ENCODE assay signal across 28 cellular contexts in the genomic region with DNA sequence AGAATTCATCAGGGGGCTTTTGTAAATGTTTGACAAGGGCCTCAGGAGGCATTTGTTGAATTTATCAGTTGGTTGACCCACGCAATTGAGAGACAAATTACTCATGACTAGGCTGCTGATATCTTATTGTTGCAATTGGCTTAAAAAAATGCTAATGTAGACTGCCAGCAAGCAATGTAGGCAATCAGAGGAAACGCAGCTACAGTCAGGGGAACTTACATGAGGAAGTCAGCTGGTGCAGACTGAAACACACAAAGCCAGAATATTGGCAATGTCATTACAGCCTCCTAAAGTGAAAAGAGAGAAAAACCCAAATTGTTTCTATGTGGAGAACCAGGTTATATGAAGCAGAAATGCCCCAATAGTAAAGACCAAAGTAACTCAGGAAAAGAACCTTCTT.
"Had no signal": no experiment of that assay in that cellular context is flagged by ENCODE, and none has a peak within 500 bp of the region (broad histone marks: within the 10 kb centered on the region; RNA-seq: fewer than 3 reads in every experiment).

No MANE protein-coding gene starts in this region.

- H3K27ac ChIP-seq: breast epithelium, pancreas, prostate gland, right atrium auricular region, suprapubic skin, tibial artery, upper lobe of right lung had no signal

- H3K4me1 ChIP-seq: breast epithelium, pancreas, prostate gland, right atrium auricular region, suprapubic skin, tibial artery, upper lobe of right lung had no signal

- H3K4me3 ChIP-seq: breast epithelium, pancreas, prostate gland, right atrium auricular region, smooth muscle cell, suprapubic skin, tibial artery, upper lobe of right lung had no signal

- H3K9me3 ChIP-seq: breast epithelium, pancreas, prostate gland, right atrium auricular region, suprapubic skin, tibial artery, upper lobe of right lung had no signal

- DNase-seq: activated CD4-positive, alpha-beta memory T cell treated with anti-CD3 and anti-CD28 coated beads, Interleukin-2, amount 10 ng/mL, durations not matched to agents 7 days and 5 days; activated CD4-positive, alpha-beta T cell treated with anti-CD3 and anti-CD28 coated beads for 1 hour; activated CD4-positive, alpha-beta T cell treated with anti-CD3 and anti-CD28 coated beads, Interleukin-2, amount 10 ng/mL, durations not matched to agents 7 days and 5 days; activated CD8-positive, alpha-beta memory T cell treated with anti-CD3 and anti-CD28 coated beads, Interleukin-2, amount 10 ng/mL, durations not matched to agents 7 days and 5 days; activated naive CD8-positive, alpha-beta T cell treated with anti-CD3 and anti-CD28 coated beads, Interleukin-2, amount 50 U/mL, for 24 hours; activated T-cell treated with anti-CD3 and anti-CD28 coated beads, Interleukin-2, amount 50 U/mL, for 48 hours; amygdala; central memory CD4-positive, alpha-beta T cell; foreskin fibroblast; left colon; mammary epithelial cell; naive B cell; nucleus accumbens; pancreas; stimulated activated CD4-positive, alpha-beta T cell treated with anti-CD3 and anti-CD28 coated beads, Interleukin-1b, Interleukin-23, amount 100 ng/mL, for 48 hours; stimulated activated CD4-positive, alpha-beta T cell treated with anti-CD3 and anti-CD28 coated beads, Interleukin-4, amount 100 ng/mL, for 4 hours; stimulated activated CD8-positive, alpha-beta memory T cell treated with anti-CD3 and anti-CD28 coated beads, Interleukin-4, amount 100 ng/mL, for 48 hours; stimulated activated naive B cell treated with anti-CD40 and anti-IgM and Interleukin-4, amounts not matched to agents 10 μg/mL and 1 μg/mL and 100 μg/mL, for 72 hours; T-helper 1 cell; tibial artery; upper lobe of right lung had no signal

- H3K36me3 ChIP-seq: breast epithelium, pancreas, prostate gland, right atrium auricular region, suprapubic skin, tibial artery, upper lobe of right lung had no signal

- FAIRE-seq: endothelial cell of umbilical vein, keratinocyte, pancreas had no signal

- H3K27me3 ChIP-seq: breast epithelium, pancreas, right atrium auricular region, suprapubic skin, tibial artery, upper lobe of right lung had no signal

- ATAC-seq: activated CD8-positive, alpha-beta memory T cell treated with anti-CD3 and anti-CD28 coated beads, Interleukin-2, amount 10 ng/mL, durations not matched to agents 7 days and 5 days; activated naive CD8-positive, alpha-beta T cell treated with anti-CD3 and anti-CD28 coated beads, Interleukin-2, amount 50 U/mL, for 24 hours; left colon; pancreas; upper lobe of right lung had no signal
